ENCODE assay signal across 13 cellular contexts in genomic region chr15:69854521-69855171, GRCh38.
DNase-seq lines count a peak whose midpoint lies in the region; ATAC-seq, FAIRE-seq and TF ChIP-seq lines count a peak whose summit lies in the region.
"Had no signal": no experiment of that assay in that cellular context is flagged by ENCODE, and none has a peak within 500 bp of the region (broad histone marks: within the 10 kb centered on the region; RNA-seq: fewer than 3 reads in every experiment).

No MANE protein-coding gene starts in this region.

- in situ Hi-C loops in HepG2 (cut with HindIII; ENCODE audit: extremely low pct_ligation_motif_present, low pct_unique_long_range_greater_than_20kb) = no loop called here

- peak overlapping the region; percentile 71 for H3K4me2 ChIP-seq in astrocyte (ENCODE audit: low read length)
- H3K4me2 ChIP-seq in hepatocyte = no peak overlapping the region
- H3K4me2 ChIP-seq in HepG2 (ENCODE audit: low read depth, low read length) = no peak overlapping the region

- TF ChIP-seq EP300 in HepG2 (IDR thresholded peaks at IDR 0.05; ENCODE audit: low read depth in 2 of 2, low read length in 2 of 2) = no peak
- TF ChIP-seq EP300 in HepG2 (CRISPR knock-in tag; IDR thresholded peaks at IDR 0.05; ENCODE audit: borderline replicate concordance) = no peak

- DNase-seq in astrocyte (ENCODE audit: low read depth) = peak; percentile 90
- DNase-seq in hepatocyte (ENCODE audit: low spot score) = peak; percentile 23
- DNase-seq in urothelium cell line (ENCODE audit: low spot score) = peak; percentile 48
- DNase-seq in HepG2 (ENCODE audit: low spot score) = no peak
- no peak for DNase-seq in globus pallidus (ENCODE audit: low spot score)
- DNase-seq: activated CD4-positive, CD25-positive, alpha-beta regulatory T cell treated with anti-CD3 and anti-CD28 coated beads, Interleukin-2, amount 50 U/mL, for 72 hours; activated T-cell treated with anti-CD3 and anti-CD28 coated beads, Interleukin-2, amount 50 U/mL, for 24 hours; DMS79; NCI-H187; right lobe of liver had no signal

- H3K9ac ChIP-seq in astrocyte (ENCODE audit: low read length) = peak overlapping the region; percentile 80
- no peak overlapping the region for H3K9ac ChIP-seq in HepG2 (ENCODE audit: insufficient read depth, low read depth, low read length)

- peaks cover 10% of the 10 kb centered on the region for H3K4me1 ChIP-seq in HEK293 (ENCODE audit: control insufficient read depth, insufficient read depth, low read length)
- peaks cover 42% of the 10 kb centered on the region for H3K4me1 ChIP-seq in astrocyte (ENCODE audit: insufficient read depth, low read length)
- peaks cover 26% of the 10 kb centered on the region for H3K4me1 ChIP-seq in hepatocyte (ENCODE audit: insufficient read depth)
- H3K4me1 ChIP-seq in HepG2 (ENCODE audit: insufficient read depth, low read length) = no peaks in the 10 kb centered on the region
- H3K4me1 ChIP-seq: ascending aorta, right lobe of liver had no signal

- peak overlapping the region; percentile 40 for H3K4me3 Mint-ChIP-seq in astrocyte (ENCODE audit: unreplicated experiment)
- H3K4me3 Mint-ChIP-seq: activated T-cell treated with anti-CD3 and anti-CD28 coated beads, Interleukin-2, amount 50 U/mL, for 24 hours had no signal

- H3K36me3 Mint-ChIP-seq in astrocyte (ENCODE audit: low read depth, unreplicated experiment) = no peaks in the 10 kb centered on the region

- no peak overlapping the region for H2AFZ ChIP-seq in astrocyte (ENCODE audit: low read depth, low read length)
- H2AFZ ChIP-seq in hepatocyte = no peak overlapping the region
- H2AFZ ChIP-seq in HepG2 (ENCODE audit: low read length) = no peak overlapping the region

- H3K27ac Mint-ChIP-seq in astrocyte (ENCODE audit: unreplicated experiment) = peak overlapping the region; percentile 100
- H3K27ac Mint-ChIP-seq: activated T-cell treated with anti-CD3 and anti-CD28 coated beads, Interleukin-2, amount 50 U/mL, for 24 hours had no signal

- peaks cover 50% of the 10 kb centered on the region for H3K4me1 Mint-ChIP-seq in astrocyte (ENCODE audit: low read depth, unreplicated experiment)

- ATAC-seq in HG02763 (IDR thresholded peaks at IDR 0.05; ENCODE audit: unreplicated experiment) (no peak), HepG2 (no peak)
- ATAC-seq: right lobe of liver had no signal

- TF ChIP-seq CTCF in HEK293 (tag by site-specific recombination; IDR thresholded peaks at IDR 0.05) (no peak), astrocyte (IDR thresholded peaks at IDR 0.05; ENCODE audit: insufficient read depth, low read depth, low read length) (no peak), hepatocyte (IDR thresholded peaks at IDR 0.05; ENCODE audit: poor library complexity) (no peak), HepG2 (CRISPR knock-in tag; IDR thresholded peaks at IDR 0.05) (no peak)

- H4K20me1 ChIP-seq in astrocyte (ENCODE audit: insufficient read depth, low read length) (no peaks in the 10 kb centered on the region), hepatocyte (ENCODE audit: insufficient read depth, poor library complexity, severe bottlenecking) (no peaks in the 10 kb centered on the region), HepG2 (ENCODE audit: insufficient read depth, low read length) (no peaks in the 10 kb centered on the region)

- H3K9me3 Mint-ChIP-seq in astrocyte (ENCODE audit: unreplicated experiment) = peaks cover 3% of the 10 kb centered on the region

- no peak for TF ChIP-seq POLR2A in HepG2 (IDR thresholded peaks at IDR 0.05; ENCODE audit: insufficient read depth in 1 of 2, low read depth in 2 of 2, low read length in 2 of 2)

- H3K4me3 ChIP-seq in HEK293 (ENCODE audit: low read depth, low read length) (no peak overlapping the region), astrocyte (ENCODE audit: insufficient read depth, low read depth, low read length) (peak overlapping the region; percentile 8), hepatocyte (no peak overlapping the region), HepG2 (replicated peaks in 1 of 3; ENCODE audit: insufficient read depth in 1 of 3, low read depth in 2 of 3, low read length in 3 of 3) (no peak overlapping the region)
- H3K4me3 ChIP-seq: ascending aorta, right lobe of liver had no signal

- no peaks in the 10 kb centered on the region for H3K79me2 ChIP-seq in astrocyte (ENCODE audit: insufficient read depth, low read length)
- no peaks in the 10 kb centered on the region for H3K79me2 ChIP-seq in hepatocyte
- H3K79me2 ChIP-seq in HepG2 (ENCODE audit: insufficient read depth, low read length) = no peaks in the 10 kb centered on the region

- no peaks in the 10 kb centered on the region for H3K9me3 ChIP-seq in HEK293 (ENCODE audit: control insufficient read depth, insufficient read depth, low read depth, low read length)
- no peaks in the 10 kb centered on the region for H3K9me3 ChIP-seq in astrocyte (ENCODE audit: insufficient read depth, low read depth, low read length)
- H3K9me3 ChIP-seq in hepatocyte (ENCODE audit: low read depth) = no peaks in the 10 kb centered on the region
- no peaks in the 10 kb centered on the region for H3K9me3 ChIP-seq in HepG2 (ENCODE audit: low read length)
- H3K9me3 ChIP-seq: ascending aorta, right lobe of liver had no signal

- CTCF ChIA-PET in HEK293 (lab: Yijun Ruan, JAX) = interaction anchor here (0.6 to 0.7 kb wide), 2 partner anchors 179 to 633 kb away, joined by 3 to 4 read pairs; no protein-coding TSS in a partner anchor
- CTCF ChIA-PET in HepG2 (lab: Yijun Ruan, JAX; ENCODE audit: low intra/inter-chr PET ratio, low total read pairs) = no interaction called here

- H3K27ac ChIP-seq in HEK293 (ENCODE audit: extremely low read depth, low read depth, low read length) (peak overlapping the region; percentile 54; the same call in 1 of the 2 replicates), astrocyte (ENCODE audit: low read depth, low read length) (peak overlapping the region; percentile 95), hepatocyte (peak overlapping the region; percentile 56), HepG2 (ENCODE audit: extremely low read length, insufficient read depth, low read length) (no peak overlapping the region)
- H3K27ac ChIP-seq: ascending aorta, right lobe of liver had no signal

- intact Hi-C loops in HepG2 (cut with micrococcal nuclease; ENCODE audit: unreplicated experiment) = no loop called here

- H3K36me3 ChIP-seq in HEK293 (ENCODE audit: control insufficient read depth in 2 of 2, insufficient read depth in 1 of 2, low read length in 2 of 2) (no peaks in the 10 kb centered on the region), astrocyte (ENCODE audit: insufficient read depth, low read length) (no peaks in the 10 kb centered on the region), hepatocyte (replicated peaks; ENCODE audit: insufficient read depth, low read depth) (no peaks in the 10 kb centered on the region), HepG2 (replicated peaks in 1 of 2; ENCODE audit: control insufficient read depth in 1 of 2, insufficient read depth in 2 of 2, low read length in 2 of 2) (no peaks in the 10 kb centered on the region)
- H3K36me3 ChIP-seq: ascending aorta, right lobe of liver had no signal

- H3K9me2 ChIP-seq in hepatocyte (replicated peaks; ENCODE audit: insufficient read depth) = no peaks in the 10 kb centered on the region

- BruUV-seq in HepG2 (replicated peaks; lab: Mats Ljungman, UMichigan) = no TSS peak

- 56% methylated on average over 11 of the region's 11 CpGs for WGBS in hepatocyte (ENCODE audit: low lambda C conversion rate, missing lambda C conversion rate)
- 34% methylated on average over 9 of the region's 11 CpGs for WGBS in HepG2 (ENCODE audit: low lambda C conversion rate)

- FAIRE-seq in astrocyte (lab: Jason Lieb, UNC) (peak; percentile 98), urothelium cell line (lab: Jason Lieb, UNC) (no peak), HepG2 (lab: Jason Lieb, UNC) (no peak)

- TF ChIP-seq RAD21 in HepG2 (CRISPR knock-in tag; IDR thresholded peaks at IDR 0.05) = no peak

- POLR2A ChIA-PET in HEK293 (lab: Yijun Ruan, JAX) = no interaction called here
- POLR2A ChIA-PET in HepG2 (lab: Yijun Ruan, JAX) = no interaction called here

- H3K27me3 ChIP-seq in astrocyte (ENCODE audit: insufficient read depth, low read length) = no peaks in the 10 kb centered on the region
- no peaks in the 10 kb centered on the region for H3K27me3 ChIP-seq in hepatocyte
- H3K27me3 ChIP-seq in HepG2 (ENCODE audit: control insufficient read depth in 1 of 2, insufficient read depth in 2 of 2, low read length in 2 of 2) = peaks cover 6 to 29% of the 10 kb centered on the region in 2 experiments; a peak in 4 of 5 replicates
- H3K27me3 ChIP-seq: ascending aorta, right lobe of liver had no signal

- peaks cover 3% of the 10 kb centered on the region for H3K27me3 Mint-ChIP-seq in astrocyte (ENCODE audit: low read depth, unreplicated experiment)

TF ChIP-seq in HEK293, 187 proteins besides CTCF, POLR2A, EP300 and RAD21 (continues in another document):
- TF ChIP-seq ZNF561 (tag by site-specific recombination; IDR thresholded peaks at IDR 0.05; ENCODE audit: borderline replicate concordance) = no peak
- no peak for TF ChIP-seq FEZF1 (tag by site-specific recombination; IDR thresholded peaks at IDR 0.05)
- no peak for TF ChIP-seq ZNF114 (tag by site-specific recombination; IDR thresholded peaks at IDR 0.05)
- TF ChIP-seq ZNF175 (tag by site-specific recombination; IDR thresholded peaks at IDR 0.05) = no peak
- no peak for TF ChIP-seq ZNF404 (tag by site-specific recombination; IDR thresholded peaks at IDR 0.05)
- no peak for TF ChIP-seq MZF1 (tag by site-specific recombination; IDR thresholded peaks at IDR 0.05; ENCODE audit: borderline replicate concordance)
- TF ChIP-seq ZNF530 (tag by site-specific recombination; IDR thresholded peaks at IDR 0.05; ENCODE audit: low read depth) = no peak
- no peak for TF ChIP-seq KLF1 (tag by site-specific recombination; IDR thresholded peaks at IDR 0.05)
- no peak for TF ChIP-seq ZNF169 (tag by site-specific recombination; IDR thresholded peaks at IDR 0.05)
- no peak for TF ChIP-seq SP7 (tag by site-specific recombination; IDR thresholded peaks at IDR 0.05)

TF ChIP-seq in HepG2, 621 proteins besides CTCF, POLR2A, EP300 and RAD21 (continues in another document):
- TF ChIP-seq MXD1 (CRISPR knock-in tag; IDR thresholded peaks at IDR 0.05) = no peak
- TF ChIP-seq U2AF1 (optimal IDR thresholded peaks at IDR 0.05; ENCODE audit: low read depth, low read length) = no peak
- TF ChIP-seq CHD4 (IDR thresholded peaks at IDR 0.05; ENCODE audit: borderline replicate concordance, low read length) = no peak
- no peak for TF ChIP-seq SMARCC2 (IDR thresholded peaks at IDR 0.05)
- no peak for TF ChIP-seq ZNF431 (CRISPR knock-in tag; IDR thresholded peaks at IDR 0.05; ENCODE audit: borderline replicate concordance, low read depth)
- no peak for TF ChIP-seq ZMYM4 (CRISPR knock-in tag; IDR thresholded peaks at IDR 0.05)
- no peak for TF ChIP-seq ZSCAN25 (CRISPR knock-in tag; IDR thresholded peaks at IDR 0.05)

Comparison
In these comparisons a context has a peak if more than half of its experiments do, and no peak if none do; other contexts are left out.
1. DNase-seq: peak in astrocyte (single experiment), hepatocyte (single experiment) and urothelium cell line (single experiment); none in HepG2 (single experiment) and globus pallidus (single experiment).